ENCODE assay signal across 13 cellular contexts in the genomic region with DNA sequence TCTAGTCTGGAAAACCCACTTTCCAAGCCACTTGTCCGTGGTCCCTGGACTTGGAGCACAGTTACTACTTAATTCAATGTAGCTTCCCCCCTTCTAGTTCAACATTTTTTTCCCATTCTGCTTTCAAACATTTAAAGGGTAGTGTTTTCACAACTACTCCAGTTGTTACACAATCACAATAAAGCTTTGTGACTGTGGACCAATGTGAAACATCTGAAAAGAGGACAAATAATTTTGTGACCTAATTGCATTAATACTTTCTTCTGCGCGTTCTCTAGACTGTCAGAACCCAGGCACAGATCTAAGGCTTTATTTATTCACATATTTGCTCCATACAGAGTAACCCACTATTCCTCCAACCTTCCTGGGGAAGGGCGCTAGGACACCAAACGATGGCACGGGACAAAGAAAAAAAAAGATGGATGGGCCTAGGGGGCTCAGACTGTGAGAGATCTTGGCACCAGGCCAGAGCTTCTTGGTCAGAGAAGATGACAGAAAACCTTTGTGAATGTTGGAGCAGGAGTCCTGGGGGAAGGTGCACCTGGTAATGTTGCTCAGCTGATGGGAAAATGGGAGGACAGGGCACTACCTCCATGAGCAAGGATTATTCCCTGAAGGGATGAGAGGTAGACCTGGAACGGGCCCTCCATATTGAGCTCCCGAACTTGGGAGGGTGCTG. TPM values are rescaled to one million over a fixed set of nuclear protein-coding genes. Genes with fewer than 3 reads are reported as not detected.
DNase-seq lines count a peak whose midpoint lies in the region; ATAC-seq, FAIRE-seq and TF ChIP-seq lines count a peak whose summit lies in the region.
"Had no signal": no experiment of that assay in that cellular context is flagged by ENCODE, and none has a peak within 500 bp of the region (broad histone marks: within the 10 kb centered on the region; RNA-seq: fewer than 3 reads in every experiment).

No MANE protein-coding gene starts in this region.

- H2AFZ ChIP-seq in GM23338 (peak overlapping the region; percentile 98), astrocyte (ENCODE audit: low read depth, low read length) (no peak overlapping the region)
- H2AFZ ChIP-seq: parathyroid adenoma had no signal

- TF ChIP-seq CTCF in GM23338 (conservative IDR thresholded peaks at IDR 0.05; ENCODE audit: low read depth in 2 of 2) = no peak
- no peak for TF ChIP-seq CTCF in astrocyte (IDR thresholded peaks at IDR 0.05; ENCODE audit: insufficient read depth, low read depth, low read length)

- H3K9me3 Mint-ChIP-seq in GM23338 (no peaks in the 10 kb centered on the region), astrocyte (ENCODE audit: unreplicated experiment) (no peaks in the 10 kb centered on the region)

- H3K4me3 ChIP-seq in BLaER1 treated with 17β-estradiol and CSF1 and Interleukin-3, amounts not matched to agents 10 nM and 100 nM = peak overlapping the region; percentile 79 to 94 (median 84); a peak in 17 of 20 replicates
- H3K4me3 ChIP-seq in GM23338 (peak overlapping the region; percentile 92), astrocyte (ENCODE audit: insufficient read depth, low read depth, low read length) (no peak overlapping the region)

- no peaks in the 10 kb centered on the region for H3K9me2 ChIP-seq in GM23338 (ENCODE audit: insufficient read depth)

- peaks cover 0 to 13% (median 8%) of the 10 kb centered on the region in 11 experiments; a peak in 8 of 22 replicates for H3K36me3 ChIP-seq in BLaER1 treated with 17β-estradiol and CSF1 and Interleukin-3, amounts not matched to agents 10 nM and 100 nM
- H3K36me3 ChIP-seq in GM23338 (ENCODE audit: insufficient read depth) = no peaks in the 10 kb centered on the region
- H3K36me3 ChIP-seq in astrocyte (ENCODE audit: insufficient read depth, low read length) = no peaks in the 10 kb centered on the region
- H3K36me3 ChIP-seq: heart left ventricle had no signal

- peaks cover 36% of the 10 kb centered on the region for H3K27me3 Mint-ChIP-seq in GM23338 (ENCODE audit: insufficient read depth, low read depth, poor library complexity)
- peaks cover 12% of the 10 kb centered on the region for H3K27me3 Mint-ChIP-seq in astrocyte (ENCODE audit: low read depth, unreplicated experiment)

- no peaks in the 10 kb centered on the region; the same call in 2 of the 3 replicates for H3K36me3 Mint-ChIP-seq in GM23338 (ENCODE audit: low read depth)
- H3K36me3 Mint-ChIP-seq in astrocyte (ENCODE audit: low read depth, unreplicated experiment) = no peaks in the 10 kb centered on the region

- H3K4me3 Mint-ChIP-seq in GM23338 (peak overlapping the region; percentile 84), astrocyte (ENCODE audit: unreplicated experiment) (peak overlapping the region; percentile 79)

- peaks cover 0 to 31% (median 25%) of the 10 kb centered on the region in 11 experiments; a peak in 19 of 22 replicates for H4K20me1 ChIP-seq in BLaER1 treated with 17β-estradiol and CSF1 and Interleukin-3, amounts not matched to agents 10 nM and 100 nM
- H4K20me1 ChIP-seq in GM23338 (replicated peaks; ENCODE audit: insufficient read depth) = peaks cover 9% of the 10 kb centered on the region; the same call in 1 of the 2 replicates
- peaks cover 11% of the 10 kb centered on the region for H4K20me1 ChIP-seq in astrocyte (ENCODE audit: insufficient read depth, low read length)

- peaks cover 56 to 85% (median 77%) of the 10 kb centered on the region in 10 experiments for H3K4me1 ChIP-seq in BLaER1 treated with 17β-estradiol and CSF1 and Interleukin-3, amounts not matched to agents 10 nM and 100 nM
- peaks cover 13% of the 10 kb centered on the region for H3K4me1 ChIP-seq in GM23338 (ENCODE audit: insufficient read depth)
- peaks cover 20% of the 10 kb centered on the region for H3K4me1 ChIP-seq in astrocyte (ENCODE audit: insufficient read depth, low read length)
- H3K4me1 ChIP-seq: parathyroid adenoma had no signal

- H3K27me3 ChIP-seq in BLaER1 treated with 17β-estradiol and CSF1 and Interleukin-3, amounts not matched to agents 10 nM and 100 nM = no peaks in the 10 kb centered on the region
- H3K27me3 ChIP-seq in GM23338 (ENCODE audit: insufficient read depth) (peaks cover 47% of the 10 kb centered on the region), astrocyte (ENCODE audit: insufficient read depth, low read length) (no peaks in the 10 kb centered on the region)

- no peak for FAIRE-seq in astrocyte (lab: Jason Lieb, UNC)
- FAIRE-seq: G401.6 had no signal

- no peak for DNase-seq in GM23338 (ENCODE audit: low spot score)
- no peak for DNase-seq in astrocyte (ENCODE audit: low read depth)
- peak; percentile 35 for DNase-seq in mesenteric fat pad (ENCODE audit: low spot score)
- no peak for DNase-seq in Kasumi-1 (lab: John Stamatoyannopoulos, UW)
- DNase-seq in stimulated activated CD4-positive, alpha-beta T cell treated with anti-CD3 and anti-CD28 coated beads, Interleukin-4, amount 100 ng/mL, for 24 hours = no peak
- DNase-seq: activated CD4-positive, CD25-positive, alpha-beta regulatory T cell treated with anti-CD3 and anti-CD28 coated beads, Interleukin-2, amount 50 U/mL, for 72 hours; central memory CD4-positive, alpha-beta T cell had no signal

- H3K9ac ChIP-seq in BLaER1 treated with 17β-estradiol and CSF1 and Interleukin-3, amounts not matched to agents 10 nM and 100 nM = peak overlapping the region in 9 of 11 experiments; percentile 70 to 94 (median 91); a peak in 16 of 22 replicates
- peak overlapping the region; percentile 33 for H3K9ac ChIP-seq in astrocyte (ENCODE audit: low read length)
- H3K9ac ChIP-seq: parathyroid adenoma had no signal

- H3K4me1 Mint-ChIP-seq in GM23338 = peaks cover 18% of the 10 kb centered on the region
- peaks cover 12% of the 10 kb centered on the region for H3K4me1 Mint-ChIP-seq in astrocyte (ENCODE audit: low read depth, unreplicated experiment)

- peak overlapping the region in 8 of 11 experiments; percentile 68 to 95 (median 90); a peak in 11 of 22 replicates for H3K27ac ChIP-seq in BLaER1 treated with 17β-estradiol and CSF1 and Interleukin-3, amounts not matched to agents 10 nM and 100 nM
- H3K27ac ChIP-seq in GM23338 (ENCODE audit: low read depth) = no peak overlapping the region
- no peak overlapping the region for H3K27ac ChIP-seq in astrocyte (ENCODE audit: low read depth, low read length)
- H3K27ac ChIP-seq: parathyroid adenoma had no signal

- peak overlapping the region; percentile 83 to 96 (median 90) for H3K4me2 ChIP-seq in BLaER1 treated with 17β-estradiol and CSF1 and Interleukin-3, amounts not matched to agents 10 nM and 100 nM
- H3K4me2 ChIP-seq in GM23338 (peak overlapping the region; percentile 98), astrocyte (ENCODE audit: low read length) (peak overlapping the region; percentile 89)

- H3K27ac Mint-ChIP-seq in GM23338 (no peak overlapping the region), astrocyte (ENCODE audit: unreplicated experiment) (no peak overlapping the region)

- no peaks in the 10 kb centered on the region for H3K79me2 ChIP-seq in GM23338 (replicated peaks; ENCODE audit: insufficient read depth)
- peaks cover 3% of the 10 kb centered on the region for H3K79me2 ChIP-seq in astrocyte (ENCODE audit: insufficient read depth, low read length)
- H3K79me2 ChIP-seq: parathyroid adenoma had no signal

- no peaks in the 10 kb centered on the region; the same call in 1 of the 2 replicates for H3F3A ChIP-seq in GM23338 (replicated peaks; ENCODE audit: low read depth)

- no peak for ATAC-seq in GM23338
- no peak for ATAC-seq in GM21529 (IDR thresholded peaks at IDR 0.05; ENCODE audit: unreplicated experiment)
- ATAC-seq in HG03442 (IDR thresholded peaks at IDR 0.05; ENCODE audit: unreplicated experiment) = no peak
- ATAC-seq: heart left ventricle had no signal

- no peaks in the 10 kb centered on the region for H3K9me3 ChIP-seq in BLaER1 treated with 17β-estradiol and CSF1 and Interleukin-3, amounts not matched to agents 10 nM and 100 nM (replicated peaks in 1 of 11)
- H3K9me3 ChIP-seq in astrocyte (ENCODE audit: insufficient read depth, low read depth, low read length) = no peaks in the 10 kb centered on the region
- H3K9me3 ChIP-seq: heart left ventricle had no signal

TF ChIP-seq in GM23338, 12 proteins besides CTCF, POLR2A, EP300 and RAD21 (continues in another document):
- no peak for TF ChIP-seq STAT1 (IDR thresholded peaks at IDR 0.05; ENCODE audit: unreplicated experiment)
- TF ChIP-seq EZH2phosphoT487 (IDR thresholded peaks at IDR 0.05; ENCODE audit: unreplicated experiment) = no peak
- TF ChIP-seq CREB1 (CRISPR knock-in tag; IDR thresholded peaks at IDR 0.05; ENCODE audit: low read depth) = no peak

RNA-seq across cellular contexts. Expression of a gene that starts 1.3 kb away (rescaled TPM):
- 4.6 and 5.0 TPM in 2 replicates for total RNA-seq in GM23338 (2014; rRNA removed; shearing (Covaris generic))
- polyA plus RNA-seq in GM23338 (2016; fragmentation: Nextera tagmentation; extraction: Ambion mirVana) = 1.8 and 1.9 TPM in 2 replicates
- total RNA-seq in astrocyte (17.3 and 25.8 TPM in 2 replicates), mesenteric fat pad (51.3 TPM)

Comparison
In these comparisons a context has a peak if more than half of its experiments do, and no peak if none do; other contexts are left out.
1. H3K27ac ChIP-seq: peak in BLaER1 treated with 17β-estradiol and CSF1 and Interleukin-3, amounts not matched to agents 10 nM and 100 nM (8 of 11); none in GM23338 (single experiment) and astrocyte (single experiment).
2. Peak in every context shown above with its lines, with median percentiles within 50 percentile points of each other: H3K4me2 ChIP-seq.